ENCODE assay signal across 13 cellular contexts in genomic region chr20:48737463-48738093, GRCh38.
DNase-seq lines count a peak whose midpoint lies in the region; FAIRE-seq and TF ChIP-seq lines count a peak whose summit lies in the region.
"Had no signal": no experiment of that assay in that cellular context is flagged by ENCODE, and none has a peak within 500 bp of the region (broad histone marks: within the 10 kb centered on the region; RNA-seq: fewer than 3 reads in every experiment).

No MANE protein-coding gene starts in this region.

- H3K9me3 ChIP-seq in GM23248 (ENCODE audit: low read depth), result no peaks in the 10 kb centered on the region
- H3K9me3 ChIP-seq: uterus had no signal

- H3K4me1 ChIP-seq in GM23248 (ENCODE audit: insufficient read depth), result no peaks in the 10 kb centered on the region
- H3K4me1 ChIP-seq: uterus had no signal

- H3K36me3 Mint-ChIP-seq in activated CD4-positive, alpha-beta T cell treated with anti-CD3 and anti-CD28 coated beads, Interleukin-2, amount 10 ng/mL, durations not matched to agents 7 days and 5 days (ENCODE audit: low read depth), result peaks cover 62% of the 10 kb centered on the region
- peaks cover 74% of the 10 kb centered on the region for H3K36me3 Mint-ChIP-seq in activated CD4-positive, alpha-beta memory T cell treated with anti-CD3 and anti-CD28 coated beads, Interleukin-2, amount 10 ng/mL, durations not matched to agents 7 days and 5 days (ENCODE audit: low read depth)

- in situ Hi-C loops in GM23248 (cut with MboI), result no loop called here

- DNase-seq in activated CD4-positive, alpha-beta T cell treated with anti-CD3 and anti-CD28 coated beads, Interleukin-2, amount 10 ng/mL, durations not matched to agents 7 days and 5 days, result no peak
- DNase-seq in activated CD4-positive, alpha-beta T cell treated with anti-CD3 and anti-CD28 coated beads, Interleukin-2, amount 50 U/mL, for 1 hour, result no peak
- no peak for DNase-seq in activated CD4-positive, alpha-beta memory T cell treated with anti-CD3 and anti-CD28 coated beads, Interleukin-2, amount 10 ng/mL, durations not matched to agents 7 days and 5 days
- DNase-seq in globus pallidus (ENCODE audit: low spot score) (peak; percentile 93), putamen (ENCODE audit: low spot score) (peak; percentile 89), H4 (ENCODE audit: low spot score) (no peak), GM23248 (no peak), D721Med (ENCODE audit: insufficient read length, low spot score) (no peak)
- DNase-seq: activated CD8-positive, alpha-beta memory T cell treated with anti-CD3 and anti-CD28 coated beads, Interleukin-2, amount 50 U/mL, for 4 hours; T1000; uterus had no signal

- H3K27me3 Mint-ChIP-seq in activated CD4-positive, alpha-beta T cell treated with anti-CD3 and anti-CD28 coated beads, Interleukin-2, amount 10 ng/mL, durations not matched to agents 7 days and 5 days, result no peaks in the 10 kb centered on the region
- H3K27me3 Mint-ChIP-seq in activated CD4-positive, alpha-beta memory T cell treated with anti-CD3 and anti-CD28 coated beads, Interleukin-2, amount 10 ng/mL, durations not matched to agents 7 days and 5 days, result no peaks in the 10 kb centered on the region

- no peak overlapping the region for H3K4me3 Mint-ChIP-seq in activated CD4-positive, alpha-beta T cell treated with anti-CD3 and anti-CD28 coated beads, Interleukin-2, amount 10 ng/mL, durations not matched to agents 7 days and 5 days
- no peak overlapping the region for H3K4me3 Mint-ChIP-seq in activated CD4-positive, alpha-beta memory T cell treated with anti-CD3 and anti-CD28 coated beads, Interleukin-2, amount 10 ng/mL, durations not matched to agents 7 days and 5 days

- 0 out of 2 replicates have a peak, but pooled peaks cover 5% of the 10 kb centered on the region for H3K27me3 ChIP-seq in GM23248 (replicated peaks; ENCODE audit: insufficient read depth)
- H3K27me3 ChIP-seq: uterus had no signal

- H3K79me2 ChIP-seq in GM23248 (ENCODE audit: insufficient read depth), result no peaks in the 10 kb centered on the region

- H3K27ac ChIP-seq in GM23248, result no peak overlapping the region
- H3K27ac ChIP-seq: uterus had no signal

- H3K27ac Mint-ChIP-seq in activated CD4-positive, alpha-beta T cell treated with anti-CD3 and anti-CD28 coated beads, Interleukin-2, amount 10 ng/mL, durations not matched to agents 7 days and 5 days, result peak overlapping the region; percentile 87
- H3K27ac Mint-ChIP-seq in activated CD4-positive, alpha-beta memory T cell treated with anti-CD3 and anti-CD28 coated beads, Interleukin-2, amount 10 ng/mL, durations not matched to agents 7 days and 5 days, result peak overlapping the region; percentile 79

- H3K4me1 Mint-ChIP-seq in activated CD4-positive, alpha-beta T cell treated with anti-CD3 and anti-CD28 coated beads, Interleukin-2, amount 10 ng/mL, durations not matched to agents 7 days and 5 days, result peaks cover 66% of the 10 kb centered on the region
- peaks cover 68% of the 10 kb centered on the region for H3K4me1 Mint-ChIP-seq in activated CD4-positive, alpha-beta memory T cell treated with anti-CD3 and anti-CD28 coated beads, Interleukin-2, amount 10 ng/mL, durations not matched to agents 7 days and 5 days

- H4K20me1 ChIP-seq in GM23248 (ENCODE audit: insufficient read depth), result no peaks in the 10 kb centered on the region

- no peak overlapping the region for H3K4me3 ChIP-seq in GM23248
- H3K4me3 ChIP-seq: skin epidermis, uterus had no signal

- no peaks in the 10 kb centered on the region for H3K36me3 ChIP-seq in GM23248 (ENCODE audit: low read depth)
- H3K36me3 ChIP-seq: uterus had no signal

- H3F3A ChIP-seq in GM23248 (ENCODE audit: insufficient read depth), result no peaks in the 10 kb centered on the region

- 88 to 92% methylated on average over 8 of the region's 8 CpGs for WGBS in GM23248 (ENCODE audit: low coverage in 1 of 2, low lambda C conversion rate in 2 of 2, missing lambda C conversion rate in 2 of 2), 2 experiments

- H3K9me2 ChIP-seq in GM23248 (ENCODE audit: insufficient read depth), result no peaks in the 10 kb centered on the region

- no peak overlapping the region for H3K9ac ChIP-seq in GM23248

- H3K9me3 Mint-ChIP-seq in activated CD4-positive, alpha-beta T cell treated with anti-CD3 and anti-CD28 coated beads, Interleukin-2, amount 10 ng/mL, durations not matched to agents 7 days and 5 days, result no peaks in the 10 kb centered on the region
- no peaks in the 10 kb centered on the region for H3K9me3 Mint-ChIP-seq in activated CD4-positive, alpha-beta memory T cell treated with anti-CD3 and anti-CD28 coated beads, Interleukin-2, amount 10 ng/mL, durations not matched to agents 7 days and 5 days

- no peak for FAIRE-seq in D721Med (lab: Jason Lieb, UNC)
- FAIRE-seq: bronchial epithelial cell had no signal

- TF ChIP-seq CTCF in D721Med (IDR thresholded peaks at IDR 0.05; ENCODE audit: insufficient read depth, missing control alignments), result no peak

- no peak overlapping the region for H3K4me2 ChIP-seq in GM23248 (ENCODE audit: unreplicated experiment)

- POLR2A ChIA-PET in activated CD4-positive, alpha-beta T cell treated with anti-CD3 and anti-CD28 coated beads, Interleukin-2, amount 10 ng/mL, durations not matched to agents 7 days and 5 days (lab: Charles Lee), result interaction anchor here (0.5 kb wide), 1 partner anchor 85 kb away, joined by 5 read pairs; no protein-coding TSS in a partner anchor
- POLR2A ChIA-PET in activated CD4-positive, alpha-beta memory T cell treated with anti-CD3 and anti-CD28 coated beads, Interleukin-2, amount 10 ng/mL, durations not matched to agents 7 days and 5 days (lab: Charles Lee), result interaction anchor here (1.1 to 6.8 kb wide), 10 partner anchors 7 to 89 kb away, joined by 3 to 58 read pairs (median 14); partner anchors contain the start of gene PREX1

- CTCF ChIA-PET in activated CD4-positive, alpha-beta T cell treated with anti-CD3 and anti-CD28 coated beads, Interleukin-2, amount 10 ng/mL, durations not matched to agents 7 days and 5 days (lab: Charles Lee), result interaction anchor here (0.6 to 5.7 kb wide), 10 partner anchors 9 to 1175 kb away, joined by 3 to 27 read pairs (median 3); no protein-coding TSS in a partner anchor
- CTCF ChIA-PET in activated CD4-positive, alpha-beta memory T cell treated with anti-CD3 and anti-CD28 coated beads, Interleukin-2, amount 10 ng/mL, durations not matched to agents 7 days and 5 days (lab: Charles Lee), result interaction anchor here (1.6 kb wide), 2 partner anchors 14 to 18 kb away, joined by 3 to 6 read pairs; no protein-coding TSS in a partner anchor

- no peak overlapping the region for H2AFZ ChIP-seq in GM23248

Comparison
In these comparisons a context has a peak if more than half of its experiments do, and no peak if none do; other contexts are left out.
1. DNase-seq: peak in globus pallidus (single experiment) and putamen (single experiment); none in activated CD4-positive, alpha-beta T cell treated with anti-CD3 and anti-CD28 coated beads, Interleukin-2, amount 10 ng/mL, durations not matched to agents 7 days and 5 days (single experiment), activated CD4-positive, alpha-beta T cell treated with anti-CD3 and anti-CD28 coated beads, Interleukin-2, amount 50 U/mL, for 1 hour (single experiment), activated CD4-positive, alpha-beta memory T cell treated with anti-CD3 and anti-CD28 coated beads, Interleukin-2, amount 10 ng/mL, durations not matched to agents 7 days and 5 days (single experiment), H4 (single experiment), GM23248 (single experiment) and D721Med (single experiment).